ENCODE assay signal across 20 cellular contexts in the genomic region with DNA sequence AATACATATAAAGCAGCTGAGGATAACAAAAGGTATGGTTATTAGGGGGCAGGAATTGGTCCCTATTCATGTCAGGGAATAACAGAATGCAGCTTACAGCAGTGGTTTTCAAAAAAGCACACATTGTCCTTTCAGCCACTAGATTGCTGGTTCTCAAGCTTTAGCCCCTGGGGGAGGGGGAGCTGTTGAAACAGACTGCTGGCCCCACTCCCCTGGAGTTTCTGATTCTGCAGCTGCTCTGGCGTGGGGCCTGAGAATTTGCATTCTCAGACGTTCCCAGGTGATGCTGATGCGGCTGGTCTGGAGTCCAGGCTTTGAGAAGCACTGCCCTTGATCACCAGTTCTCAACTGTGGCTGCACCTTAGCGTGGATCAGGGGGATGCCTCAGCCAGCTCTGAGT.
DNase-seq lines count a peak whose midpoint lies in the region; ATAC-seq and TF ChIP-seq lines count a peak whose summit lies in the region.
"Had no signal": no experiment of that assay in that cellular context is flagged by ENCODE, and none has a peak within 500 bp of the region (broad histone marks: within the 10 kb centered on the region; RNA-seq: fewer than 3 reads in every experiment).

No MANE protein-coding gene starts in this region.

- H3K36me3 ChIP-seq in mesenchymal stem cell (ENCODE audit: control insufficient read depth in 1 of 2, insufficient read depth in 2 of 2, low read depth in 1 of 2, low read length in 2 of 2): no peaks in the 10 kb centered on the region

- TF ChIP-seq CTCF in brain (conservative IDR thresholded peaks at IDR 0.05): no peak

- no peak overlapping the region for H3K27ac ChIP-seq in mesenchymal stem cell (ENCODE audit: low read length, poor library complexity, severe bottlenecking)
- H3K27ac ChIP-seq in substantia nigra (ENCODE audit: low read depth, low read length, poor library complexity, severe bottlenecking): peak overlapping the region; percentile 51
- H3K27ac ChIP-seq: C4-2B, RWPE1 had no signal

- no peak overlapping the region for H2AFZ ChIP-seq in mesenchymal stem cell (ENCODE audit: low read depth, low read length)

- H3K4me1 Mint-ChIP-seq in brain: peaks cover 27% of the 10 kb centered on the region

- peak overlapping the region in 1 of 2 experiments; percentile 29 for H3K4ac ChIP-seq in mesenchymal stem cell (ENCODE audit: low read depth in 1 of 2, low read length in 2 of 2)

- no peak overlapping the region for H3K23ac ChIP-seq in mesenchymal stem cell (ENCODE audit: low read length in 2 of 2)

- H3K27me3 ChIP-seq in mesenchymal stem cell (ENCODE audit: control insufficient read depth in 1 of 2, insufficient read depth in 1 of 2, low read length in 2 of 2): peaks cover 0 to 51% of the 10 kb centered on the region in 2 experiments

- H3K4me3 ChIP-seq in mesenchymal stem cell (ENCODE audit: insufficient read depth in 1 of 2, low read depth in 1 of 2, low read length in 2 of 2): no peak overlapping the region

- intact Hi-C loops in left colon (cut with DNase I, micrococcal nuclease): no loop called here

- H2AK5ac ChIP-seq in mesenchymal stem cell (ENCODE audit: low read length, severe bottlenecking): no peak overlapping the region

- H3K36me3 Mint-ChIP-seq in brain: no peaks in the 10 kb centered on the region
- H3K36me3 Mint-ChIP-seq: IgD-negative memory B cell had no signal

- ATAC-seq in left colon: no peak

- no peak overlapping the region for H3K14ac ChIP-seq in mesenchymal stem cell (ENCODE audit: low read length in 2 of 2)

- WGBS in mesenchymal stem cell: 86% methylated on average over 4 of the region's 4 CpGs

- H2BK120ac ChIP-seq in mesenchymal stem cell (ENCODE audit: low read depth, low read length): no peak overlapping the region

- H3K27ac Mint-ChIP-seq in brain: peak overlapping the region in 4 of 5 experiments; percentile 79 to 88 (median 82)
- H3K27ac Mint-ChIP-seq: IgD-negative memory B cell had no signal

- no peak overlapping the region for H3K9ac ChIP-seq in mesenchymal stem cell (ENCODE audit: low read length)

- no peaks in the 10 kb centered on the region for H3K79me1 ChIP-seq in mesenchymal stem cell (replicated peaks; ENCODE audit: low read length, poor library complexity, severe bottlenecking)

- H2BK12ac ChIP-seq in mesenchymal stem cell (ENCODE audit: low read length in 2 of 2): peak overlapping the region; percentile 6 to 29

- DNase-seq in mesenchymal stem cell (no peak), pons (ENCODE audit: low spot score) (peak; percentile 49), substantia nigra (lab: John Stamatoyannopoulos, UW) (peak in 12 of 49 donors; percentile 8 to 50 (median 18)), putamen (ENCODE audit: low spot score) (no peak), mucosa of gallbladder (ENCODE audit: low spot score) (no peak), iPS-NIHi11 (ENCODE audit: low spot score) (no peak), left colon (no peak)
- DNase-seq: GDM1, GOT3, HCEC 1CT, MV-4-11, NCI-H1105 treated with DMSO at 0.1 percent for 48 hours, NCI-H2029 treated with DMSO at 0.1 percent for 48 hours, NCI-H226, NCI-H510A treated with DMSO at 0.1 percent for 48 hours, NCI-H748 treated with DMSO at 0.1 percent for 48 hours had no signal

- peak overlapping the region in 1 of 5 experiments; percentile 47 for H3K4me3 Mint-ChIP-seq in brain
- H3K4me3 Mint-ChIP-seq: IgD-negative memory B cell had no signal

- no peak overlapping the region for H2BK15ac ChIP-seq in mesenchymal stem cell (ENCODE audit: low read depth, poor library complexity, severe bottlenecking)

- no peak overlapping the region for H4K91ac ChIP-seq in mesenchymal stem cell (ENCODE audit: low read length)

- peak overlapping the region; percentile 39 for H4K8ac ChIP-seq in mesenchymal stem cell (ENCODE audit: low read length)

- peaks cover 3% of the 10 kb centered on the region for H3K27me3 Mint-ChIP-seq in brain

- peak overlapping the region in 1 of 2 experiments; percentile 2 for H3K18ac ChIP-seq in mesenchymal stem cell (ENCODE audit: low read depth in 1 of 2, low read length in 2 of 2)

- H2BK5ac ChIP-seq in mesenchymal stem cell (ENCODE audit: low read depth, low read length, poor library complexity, severe bottlenecking): no peak overlapping the region

- no peaks in the 10 kb centered on the region for H3K9me3 ChIP-seq in mesenchymal stem cell (ENCODE audit: control insufficient read depth, low read length)

- H3K4me2 ChIP-seq in mesenchymal stem cell (ENCODE audit: low read length, poor library complexity, severe bottlenecking): no peak overlapping the region

- peaks cover 0 to 11% (median 0%) of the 10 kb centered on the region in 5 experiments for H3K9me3 Mint-ChIP-seq in brain
- H3K9me3 Mint-ChIP-seq: IgD-negative memory B cell had no signal

- peaks cover 40% of the 10 kb centered on the region for H3K4me1 ChIP-seq in mesenchymal stem cell (ENCODE audit: control insufficient read depth, insufficient read depth, low read depth, low read length)
